ENCODE assay signal across 20 cellular contexts in genomic region chr9:136229096-136230065, GRCh38. TPM values are rescaled to one million over a fixed set of nuclear protein-coding genes. Genes with fewer than 3 reads are reported as not detected.
DNase-seq lines count a peak whose midpoint lies in the region; ATAC-seq, FAIRE-seq and TF ChIP-seq lines count a peak whose summit lies in the region.
"Had no signal": no experiment of that assay in that cellular context is flagged by ENCODE, and none has a peak within 500 bp of the region (broad histone marks: within the 10 kb centered on the region; RNA-seq: fewer than 3 reads in every experiment).

No MANE protein-coding gene starts in this region.

- no peak for FAIRE-seq in A549 (lab: Jason Lieb, UNC)
- FAIRE-seq: D721Med, GM12892 had no signal

- H3K27me3 Mint-ChIP-seq in T-helper 17 cell: no peaks in the 10 kb centered on the region

- H3K27ac ChIP-seq in A549 (peak overlapping the region; percentile 64 to 82; a peak in 4 of 6 replicates), epithelial cell of prostate (peak overlapping the region; percentile 73)
- H3K27ac ChIP-seq: brain microvascular endothelial cell had no signal

- no peak overlapping the region for H3K4me3 ChIP-seq in A549

- POLR2A ChIA-PET in A549 (lab: Yijun Ruan, JAX): no interaction called here

- H3K36me3 Mint-ChIP-seq in T-helper 17 cell (ENCODE audit: low read depth): no peaks in the 10 kb centered on the region

- DNase-seq in A549 (ENCODE audit: low read depth in 1 of 2, low spot score in 1 of 2) (no peak), EH (ENCODE audit: low read depth) (peak; percentile 33), T-helper 17 cell (no peak), epithelial cell of prostate (ENCODE audit: low read depth, low spot score) (no peak), NCI-H2171 (lab: John Stamatoyannopoulos, UW) (no peak), NCI-H526 treated with DMSO at 0.1 percent for 48 hours (lab: John Stamatoyannopoulos, UW) (no peak)
- DNase-seq in stimulated activated CD4-positive, alpha-beta T cell treated with anti-CD3 and anti-CD28 coated beads, Interleukin-1b, Interleukin-23, amount 100 ng/mL, for 48 hours: no peak
- DNase-seq: activated CD8-positive, alpha-beta memory T cell treated with anti-CD3 and anti-CD28 coated beads, Interleukin-2, amount 50 U/mL, for 48 hours; activated naive CD4-positive, alpha-beta T cell; brain microvascular endothelial cell; GM23248; KG1; left ventricle myocardium superior; NCI-H1417 had no signal

- 91% methylated on average over 33 of the region's 33 CpGs for WGBS in A549 (ENCODE audit: missing lambda C conversion rate)

- TF ChIP-seq POLR2A in A549 (IDR thresholded peaks at IDR 0.05; ENCODE audit: low read length): no peak

- ATAC-seq in A549 (no peak), T-helper 17 cell (no peak), HG02870 (IDR thresholded peaks at IDR 0.05; ENCODE audit: unreplicated experiment) (no peak)
- ATAC-seq: left ventricle myocardium superior, sciatic nerve had no signal

- TF ChIP-seq EP300 in A549 (IDR thresholded peaks at IDR 0.05): no peak

- TF ChIP-seq RAD21 in A549 (conservative IDR thresholded peaks at IDR 0.05 in 1 of 2, IDR thresholded peaks at IDR 0.05 in 1 of 2): no peak

- peaks cover 22% of the 10 kb centered on the region for H3K4me1 Mint-ChIP-seq in T-helper 17 cell

- peak overlapping the region; percentile 66 for H3K27ac Mint-ChIP-seq in T-helper 17 cell

- no peak overlapping the region for H3K4me3 Mint-ChIP-seq in T-helper 17 cell

- no peak for TF ChIP-seq CTCF in A549 (IDR thresholded peaks at IDR 0.05)

- H3K9me3 ChIP-seq in A549: no peaks in the 10 kb centered on the region
- H3K9me3 ChIP-seq in T-helper 17 cell (ENCODE audit: control insufficient read depth, low read length, poor library complexity, severe bottlenecking): no peaks in the 10 kb centered on the region

- CTCF ChIA-PET in A549 (lab: Yijun Ruan, JAX): interaction anchor here (1.2 to 6.4 kb wide), 7 partner anchors 13 to 262 kb away, joined by 3 to 61 read pairs (median 5); no protein-coding TSS in a partner anchor

- peaks cover 18% of the 10 kb centered on the region for H3K4me1 ChIP-seq in A549

- peak overlapping the region; percentile 76; the same call in 2 of the 3 replicates for H3K4me2 ChIP-seq in A549

TF ChIP-seq in A549, 52 proteins besides CTCF, POLR2A, EP300 and RAD21:
- no peak for TF ChIP-seq RNF2 (IDR thresholded peaks at IDR 0.05; ENCODE audit: borderline replicate concordance, low read depth)
- no peak for TF ChIP-seq NR3C1 (IDR thresholded peaks at IDR 0.05)

RNA-seq across cellular contexts. Expression of gene QSOX2, which starts 16.2 kb away (rescaled TPM):
- 29.5 and 30.2 TPM in 2 replicates for polyA plus RNA-seq in A549 (2011; rRNA removed)
- polyA plus RNA-seq in A549 (2012; cell fraction: cytosol; rRNA removed): 19.5 and 21.6 TPM in 2 replicates
- polyA plus RNA-seq in A549 (2012; cell fraction: nucleus; rRNA removed): 41.9 and 47.6 TPM in 2 replicates
- polyA plus RNA-seq in A549 (2017; fragmentation: RNase III; extraction: RNeasy Plus Mini Kit Qiagen cat#74134 plus additional on column Dnase treatment): 22.3 to 23.0 TPM (median 22.9 TPM) in 3 replicates
- 15.5 and 16.6 TPM in 2 replicates for polyA minus RNA-seq in A549 (2011; rRNA and poly(A)+ RNA removed)
- 10 to 100 TPM; 12.6 to 15.5 TPM for total RNA-seq in T-helper 17 cell

RNA-seq across cellular contexts. Expression of gene LHX3, which starts 24.5 kb away (rescaled TPM):
- polyA plus RNA-seq in A549 (2011; rRNA removed) (0.03 and 0.04 TPM in 2 replicates), A549 (2017; fragmentation: RNase III; extraction: RNeasy Plus Mini Kit Qiagen cat#74134 plus additional on column Dnase treatment) (0.03 to 0.04 TPM in 2 of 3 replicates, not detected in the other)
- 0.03 TPM in 1 of 2 replicates, not detected in the other for polyA plus RNA-seq in A549 (2012; cell fraction: cytosol; rRNA removed)
- 0.04 and 0.10 TPM in 2 replicates for polyA plus RNA-seq in A549 (2012; cell fraction: nucleus; rRNA removed)
- polyA minus RNA-seq in A549 (2011; rRNA and poly(A)+ RNA removed): not detected in 2 replicates
- under 1 TPM; 0.10 to 0.18 TPM for total RNA-seq in T-helper 17 cell
- total RNA-seq: GM23248, left ventricle myocardium superior, omental fat pad, sciatic nerve, subcutaneous adipose tissue had no signal
- polyA plus RNA-seq: GM23248 had no signal
